In genomic region chr13:42484396-42484795, GRCh38 we compare ENCODE assay signal across 30 cellular contexts.
DNase-seq lines count a peak whose midpoint lies in the region; ATAC-seq, FAIRE-seq and TF ChIP-seq lines count a peak whose summit lies in the region.
"Had no signal": no experiment of that assay in that cellular context is flagged by ENCODE, and none has a peak within 500 bp of the region (broad histone marks: within the 10 kb centered on the region; RNA-seq: fewer than 3 reads in every experiment).

No MANE protein-coding gene starts in this region.

- TF ChIP-seq EP300 in SK-N-SH (IDR thresholded peaks at IDR 0.05; ENCODE audit: borderline replicate concordance in 1 of 2, low read depth in 1 of 2, low read length in 1 of 2) = no peak

- H3K4me2 ChIP-seq in SK-N-SH = no peak overlapping the region

- TF ChIP-seq POLR2A in GM12892 (IDR thresholded peaks at IDR 0.05; ENCODE audit: low read depth, low read length) = no peak

- H3K4me1 ChIP-seq in SK-N-SH (ENCODE audit: control insufficient read depth in 1 of 2, insufficient read depth in 2 of 2, low read depth in 1 of 2, low read length in 1 of 2) = peaks cover 0 to 4% of the 10 kb centered on the region in 2 experiments; a peak in 2 of 4 replicates
- H3K4me1 ChIP-seq: Caco-2 had no signal

- no peaks in the 10 kb centered on the region for H3K9me2 ChIP-seq in SK-N-SH

- H3K79me2 ChIP-seq in SK-N-SH (ENCODE audit: insufficient read depth) = no peaks in the 10 kb centered on the region

- no peaks in the 10 kb centered on the region for H3K36me3 ChIP-seq in SK-N-SH (replicated peaks in 1 of 2; ENCODE audit: control insufficient read depth in 1 of 2, insufficient read depth in 2 of 2, low read length in 1 of 2)
- H3K36me3 ChIP-seq: BLaER1 treated with 17β-estradiol and CSF1 and Interleukin-3, amounts not matched to agents 10 nM and 100 nM; cardiac muscle cell; ovary had no signal

- peak; percentile 40 for FAIRE-seq in GM12892 (lab: Jason Lieb, UNC)
- FAIRE-seq: endometrium, RCC 7860, urothelium cell line had no signal

- H2AFZ ChIP-seq in SK-N-SH (ENCODE audit: low read depth) = no peak overlapping the region

- H3K4me3 ChIP-seq in choroid plexus epithelial cell (ENCODE audit: low read depth, low read length) = no peak overlapping the region
- no peak overlapping the region for H3K4me3 ChIP-seq in SK-N-SH (ENCODE audit: low read depth in 2 of 2, low read length in 1 of 2)
- H3K4me3 ChIP-seq: BLaER1 treated with 17β-estradiol and CSF1 and Interleukin-3, amounts not matched to agents 10 nM and 100 nM; cardiac muscle cell; ovary had no signal

- H4K20me1 ChIP-seq in SK-N-SH (ENCODE audit: insufficient read depth) = no peaks in the 10 kb centered on the region
- H4K20me1 ChIP-seq: BLaER1 treated with 17β-estradiol and CSF1 and Interleukin-3, amounts not matched to agents 10 nM and 100 nM had no signal

- H3K9ac ChIP-seq in SK-N-SH = no peak overlapping the region
- H3K9ac ChIP-seq: BLaER1 treated with 17β-estradiol and CSF1 and Interleukin-3, amounts not matched to agents 10 nM and 100 nM had no signal

- no peaks in the 10 kb centered on the region for H3K27me3 ChIP-seq in SK-N-SH (ENCODE audit: insufficient read depth)
- H3K27me3 ChIP-seq: cardiac muscle cell, ovary had no signal

- H3F3A ChIP-seq in SK-N-SH (replicated peaks; ENCODE audit: insufficient read depth) = peaks cover 12% of the 10 kb centered on the region

- POLR2A ChIA-PET in SK-N-SH (lab: Yijun Ruan, JAX) = no interaction called here

- no peaks in the 10 kb centered on the region for H3K9me3 ChIP-seq in SK-N-SH
- H3K9me3 ChIP-seq: Caco-2, ovary had no signal

- TF ChIP-seq CTCF in choroid plexus epithelial cell (conservative IDR thresholded peaks at IDR 0.05; ENCODE audit: low read depth, low read length) (no peak), SK-N-SH (IDR thresholded peaks at IDR 0.05) (no peak)

- H3K27ac ChIP-seq in SK-N-SH (ENCODE audit: low read depth in 2 of 2, low read length in 1 of 2) = no peak overlapping the region
- H3K27ac ChIP-seq: cardiac muscle cell, ovary had no signal

- no peak for DNase-seq in GM12892 (ENCODE audit: insufficient read length)
- DNase-seq in NCI-H2171 treated with DMSO at 0.1 percent for 48 hours (lab: John Stamatoyannopoulos, UW) = peak; percentile 79
- peak; percentile 68 for DNase-seq in choroid plexus epithelial cell (ENCODE audit: low read depth)
- DNase-seq in left kidney (ENCODE audit: low read depth, low spot score) = peak; percentile 33
- no peak for DNase-seq in NCI-H345 (lab: John Stamatoyannopoulos, UW)
- no peak for DNase-seq in SK-N-SH
- DNase-seq: activated CD4-positive, alpha-beta T cell treated with anti-CD3 and anti-CD28 coated beads for 4 hours; activated gamma-delta T cell treated with Interleukin-2 at 50 U/mL for 16 hours; activated T-cell treated with anti-CD3 and anti-CD28 coated beads, Interleukin-2, amount 50 U/mL, for 24 hours; Caco-2; dermis blood vessel endothelial cell; foreskin melanocyte; HCEC 1CT; immature natural killer cell; left ventricle myocardium superior; midbrain; natural killer cell; NCI-H1417 treated with DMSO at 0.1 percent for 48 hours; NCI-H2107; NCI-H524; ovary; stimulated activated CD4-positive, alpha-beta T cell treated with anti-CD3 and anti-CD28 coated beads, Interleukin-4, amount 100 ng/mL, for 1 hour; stimulated activated naive CD4-positive, alpha-beta T cell had no signal

- CTCF ChIA-PET in SK-N-SH (lab: Yijun Ruan, JAX) = interaction anchor here (0.7 to 1.1 kb wide), 2 partner anchors 9 to 264 kb away, joined by 3 to 5 read pairs; no protein-coding TSS in a partner anchor

- TF ChIP-seq RAD21 in SK-N-SH (IDR thresholded peaks at IDR 0.05; ENCODE audit: low read length) = no peak

- no peak for ATAC-seq in HG02973 (IDR thresholded peaks at IDR 0.05; ENCODE audit: unreplicated experiment)
- ATAC-seq: left ventricle myocardium superior, natural killer cell, SK-N-SH treated with all-trans-retinoic acid at 6 μM for 48 hours had no signal

TF ChIP-seq in SK-N-SH, 30 proteins besides CTCF, POLR2A, EP300 and RAD21:
- TF ChIP-seq EZH2phosphoT487 (IDR thresholded peaks at IDR 0.05; ENCODE audit: borderline replicate concordance, low read depth) = no peak
- no peak for TF ChIP-seq PBX3 (IDR thresholded peaks at IDR 0.05)
- no peak for TF ChIP-seq REST (IDR thresholded peaks at IDR 0.05; ENCODE audit: low read depth, low read length)
- TF ChIP-seq FOXM1 (IDR thresholded peaks at IDR 0.05; ENCODE audit: low read depth) = no peak
- TF ChIP-seq POLR2AphosphoS5 (IDR thresholded peaks at IDR 0.05; ENCODE audit: low read depth, low read length) = no peak
- no peak for TF ChIP-seq JUND (IDR thresholded peaks at IDR 0.05)
- TF ChIP-seq TAF1 (IDR thresholded peaks at IDR 0.05; ENCODE audit: borderline replicate concordance, low read depth, low read length) = no peak
- TF ChIP-seq SMC3 (IDR thresholded peaks at IDR 0.05; ENCODE audit: low read depth, low read length) = no peak
- no peak for TF ChIP-seq RXRA (IDR thresholded peaks at IDR 0.05; ENCODE audit: borderline replicate concordance, low read depth)
- TF ChIP-seq TCF12 (IDR thresholded peaks at IDR 0.05) = no peak
- TF ChIP-seq IRF3 (IDR thresholded peaks at IDR 0.05; ENCODE audit: low read depth, low read length) = no peak
- TF ChIP-seq MAX (IDR thresholded peaks at IDR 0.05; ENCODE audit: low read depth) = no peak
- TF ChIP-seq RCOR1 (IDR thresholded peaks at IDR 0.05; ENCODE audit: low read length) = no peak
- TF ChIP-seq FOSL2 (IDR thresholded peaks at IDR 0.05; ENCODE audit: borderline replicate concordance, low read depth) = no peak
- no peak for TF ChIP-seq SIN3A (IDR thresholded peaks at IDR 0.05; ENCODE audit: borderline replicate concordance, low read depth, low read length)

Comparison
In these comparisons a context has a peak if more than half of its experiments do, and no peak if none do; other contexts are left out.
1. DNase-seq: peak in NCI-H2171 treated with DMSO at 0.1 percent for 48 hours (single experiment), choroid plexus epithelial cell (single experiment) and left kidney (single experiment); none in GM12892 (single experiment), NCI-H345 (single experiment) and SK-N-SH (single experiment).